9 cellular contexts compared by ENCODE assay signal in genomic region chr1:64960731-64961130, GRCh38. TPM values are rescaled to one million over a fixed set of nuclear protein-coding genes. Genes with fewer than 3 reads are reported as not detected.
DNase-seq lines count a peak whose midpoint lies in the region; ATAC-seq, FAIRE-seq and TF ChIP-seq lines count a peak whose summit lies in the region.
"Had no signal": no experiment of that assay in that cellular context is flagged by ENCODE, and none has a peak within 500 bp of the region (broad histone marks: within the 10 kb centered on the region; RNA-seq: fewer than 3 reads in every experiment).

No MANE protein-coding gene starts in this region.

- 0 out of 22 replicates have a peak overlapping the region, but pooled peaks of 1 of the 11 experiments have one; percentile 6 for H3K27ac ChIP-seq in BLaER1 treated with 17β-estradiol and CSF1 and Interleukin-3, amounts not matched to agents 10 nM and 100 nM
- H3K27ac ChIP-seq in SK-N-SH (ENCODE audit: low read depth in 2 of 2, low read length in 1 of 2) = no peak overlapping the region

- peaks cover 72 to 93% (median 80%) of the 10 kb centered on the region in 10 experiments for H3K4me1 ChIP-seq in BLaER1 treated with 17β-estradiol and CSF1 and Interleukin-3, amounts not matched to agents 10 nM and 100 nM
- H3K4me1 ChIP-seq in SK-N-SH (ENCODE audit: control insufficient read depth in 1 of 2, insufficient read depth in 2 of 2, low read depth in 1 of 2, low read length in 1 of 2) = peaks cover 11 to 17% of the 10 kb centered on the region in 2 experiments; a peak in 3 of 4 replicates

- no peak for FAIRE-seq in H54 (lab: Jason Lieb, UNC)

- no peak overlapping the region for H3K9ac ChIP-seq in BLaER1 treated with 17β-estradiol and CSF1 and Interleukin-3, amounts not matched to agents 10 nM and 100 nM
- H3K9ac ChIP-seq in SK-N-SH = no peak overlapping the region

- no peaks in the 10 kb centered on the region for H3F3A ChIP-seq in SK-N-SH (replicated peaks; ENCODE audit: insufficient read depth)

- H2AFZ ChIP-seq in SK-N-SH (ENCODE audit: low read depth) = no peak overlapping the region

- peaks cover 52 to 100% (median 89%) of the 10 kb centered on the region in 11 experiments for H4K20me1 ChIP-seq in BLaER1 treated with 17β-estradiol and CSF1 and Interleukin-3, amounts not matched to agents 10 nM and 100 nM
- H4K20me1 ChIP-seq in SK-N-SH (ENCODE audit: insufficient read depth) = peaks cover 71% of the 10 kb centered on the region

- no peaks in the 10 kb centered on the region for H3K9me2 ChIP-seq in SK-N-SH

- ATAC-seq in GM19025 (IDR thresholded peaks at IDR 0.05; ENCODE audit: low read depth, unreplicated experiment) (peak; percentile 59), HG02884 (IDR thresholded peaks at IDR 0.05; ENCODE audit: unreplicated experiment) (peak; percentile 46), left lobe of liver (no peak)

- H3K9me3 ChIP-seq in BLaER1 treated with 17β-estradiol and CSF1 and Interleukin-3, amounts not matched to agents 10 nM and 100 nM (replicated peaks in 1 of 11) = no peaks in the 10 kb centered on the region
- H3K9me3 ChIP-seq in SK-N-SH = no peaks in the 10 kb centered on the region

- H3K79me2 ChIP-seq in SK-N-SH (ENCODE audit: insufficient read depth) = peaks cover 98% of the 10 kb centered on the region

- no peak for TF ChIP-seq POLR2A in H54 (IDR thresholded peaks at IDR 0.05; ENCODE audit: low read depth, low read length)

- TF ChIP-seq CTCF in SK-N-SH (IDR thresholded peaks at IDR 0.05) = no peak

- no peak for TF ChIP-seq RAD21 in SK-N-SH (IDR thresholded peaks at IDR 0.05; ENCODE audit: low read length)

- DNase-seq in OCI-M1 (lab: John Stamatoyannopoulos, UW) (peak; percentile 15), left lobe of liver (ENCODE audit: low spot score) (no peak), NCI-H82 (lab: John Stamatoyannopoulos, UW) (no peak), SK-N-SH (no peak), H54 (ENCODE audit: insufficient read length, low spot score) (no peak)
- DNase-seq: stimulated activated CD4-positive, alpha-beta T cell treated with anti-CD3 and anti-CD28 coated beads, Interleukin-1b, Interleukin-23, amount 100 ng/mL, for 48 hours had no signal

- POLR2A ChIA-PET in SK-N-SH (lab: Yijun Ruan, JAX) = no interaction called here

- no peak overlapping the region for H3K4me3 ChIP-seq in BLaER1 treated with 17β-estradiol and CSF1 and Interleukin-3, amounts not matched to agents 10 nM and 100 nM
- no peak overlapping the region for H3K4me3 ChIP-seq in SK-N-SH (ENCODE audit: low read depth in 2 of 2, low read length in 1 of 2)

- no peaks in the 10 kb centered on the region for H3K27me3 ChIP-seq in BLaER1 treated with 17β-estradiol and CSF1 and Interleukin-3, amounts not matched to agents 10 nM and 100 nM
- no peaks in the 10 kb centered on the region for H3K27me3 ChIP-seq in SK-N-SH (ENCODE audit: insufficient read depth)

- TF ChIP-seq EP300 in SK-N-SH (IDR thresholded peaks at IDR 0.05; ENCODE audit: borderline replicate concordance in 1 of 2, low read depth in 1 of 2, low read length in 1 of 2) = no peak

- CTCF ChIA-PET in SK-N-SH (lab: Yijun Ruan, JAX) = no interaction called here

- peak overlapping the region; percentile 23 to 99 (median 90); a peak in 19 of 22 replicates for H3K4me2 ChIP-seq in BLaER1 treated with 17β-estradiol and CSF1 and Interleukin-3, amounts not matched to agents 10 nM and 100 nM
- no peak overlapping the region for H3K4me2 ChIP-seq in SK-N-SH

- H3K36me3 ChIP-seq in BLaER1 treated with 17β-estradiol and CSF1 and Interleukin-3, amounts not matched to agents 10 nM and 100 nM = 0 out of 22 replicates have a peak, but pooled peaks cover 0 to 4% (median 0%) of the 10 kb centered on the region in 11 experiments
- no peaks in the 10 kb centered on the region for H3K36me3 ChIP-seq in SK-N-SH (replicated peaks in 1 of 2; ENCODE audit: control insufficient read depth in 1 of 2, insufficient read depth in 2 of 2, low read length in 1 of 2)

TF ChIP-seq in SK-N-SH, 30 proteins besides CTCF, POLR2A, EP300 and RAD21:
- TF ChIP-seq, protein P1, sequence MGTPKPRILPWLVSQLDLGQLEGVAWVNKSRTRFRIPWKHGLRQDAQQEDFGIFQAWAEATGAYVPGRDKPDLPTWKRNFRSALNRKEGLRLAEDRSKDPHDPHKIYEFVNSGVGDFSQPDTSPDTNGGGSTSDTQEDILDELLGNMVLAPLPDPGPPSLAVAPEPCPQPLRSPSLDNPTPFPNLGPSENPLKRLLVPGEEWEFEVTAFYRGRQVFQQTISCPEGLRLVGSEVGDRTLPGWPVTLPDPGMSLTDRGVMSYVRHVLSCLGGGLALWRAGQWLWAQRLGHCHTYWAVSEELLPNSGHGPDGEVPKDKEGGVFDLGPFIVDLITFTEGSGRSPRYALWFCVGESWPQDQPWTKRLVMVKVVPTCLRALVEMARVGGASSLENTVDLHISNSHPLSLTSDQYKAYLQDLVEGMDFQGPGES (IDR thresholded peaks at IDR 0.05; ENCODE audit: low read depth, low read length) = no peak
- TF ChIP-seq RFX5 (IDR thresholded peaks at IDR 0.05; ENCODE audit: low read length) (no peak), MEF2A (IDR thresholded peaks at IDR 0.05; ENCODE audit: borderline replicate concordance, low read depth) (no peak), TAF1 (IDR thresholded peaks at IDR 0.05; ENCODE audit: borderline replicate concordance, low read depth, low read length) (no peak), NFIC (IDR thresholded peaks at IDR 0.05; ENCODE audit: borderline replicate concordance) (no peak), EZH2phosphoT487 (IDR thresholded peaks at IDR 0.05; ENCODE audit: borderline replicate concordance, low read depth) (no peak), POLR2AphosphoS5 (IDR thresholded peaks at IDR 0.05; ENCODE audit: low read depth, low read length) (no peak), JUND (IDR thresholded peaks at IDR 0.05) (no peak), TCF12 (IDR thresholded peaks at IDR 0.05) (no peak), MXI1 (IDR thresholded peaks at IDR 0.05; ENCODE audit: low read depth, low read length) (no peak), NRF1 (IDR thresholded peaks at IDR 0.05; ENCODE audit: low read depth, low read length) (no peak), YY1 (IDR thresholded peaks at IDR 0.05; ENCODE audit: low read depth) (no peak), GATA2 (CRISPR knock-in tag; IDR thresholded peaks at IDR 0.05) (no peak), SMC3 (IDR thresholded peaks at IDR 0.05; ENCODE audit: low read depth, low read length) (no peak), FOSL2 (IDR thresholded peaks at IDR 0.05; ENCODE audit: borderline replicate concordance, low read depth) (no peak), FOXM1 (IDR thresholded peaks at IDR 0.05; ENCODE audit: low read depth) (no peak)
- TF ChIP-seq, protein P2, sequence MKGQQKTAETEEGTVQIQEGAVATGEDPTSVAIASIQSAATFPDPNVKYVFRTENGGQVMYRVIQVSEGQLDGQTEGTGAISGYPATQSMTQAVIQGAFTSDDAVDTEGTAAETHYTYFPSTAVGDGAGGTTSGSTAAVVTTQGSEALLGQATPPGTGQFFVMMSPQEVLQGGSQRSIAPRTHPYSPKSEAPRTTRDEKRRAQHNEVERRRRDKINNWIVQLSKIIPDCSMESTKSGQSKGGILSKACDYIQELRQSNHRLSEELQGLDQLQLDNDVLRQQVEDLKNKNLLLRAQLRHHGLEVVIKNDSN (IDR thresholded peaks at IDR 0.05; ENCODE audit: borderline replicate concordance, low read depth) = no peak
- TF ChIP-seq, protein P3, sequence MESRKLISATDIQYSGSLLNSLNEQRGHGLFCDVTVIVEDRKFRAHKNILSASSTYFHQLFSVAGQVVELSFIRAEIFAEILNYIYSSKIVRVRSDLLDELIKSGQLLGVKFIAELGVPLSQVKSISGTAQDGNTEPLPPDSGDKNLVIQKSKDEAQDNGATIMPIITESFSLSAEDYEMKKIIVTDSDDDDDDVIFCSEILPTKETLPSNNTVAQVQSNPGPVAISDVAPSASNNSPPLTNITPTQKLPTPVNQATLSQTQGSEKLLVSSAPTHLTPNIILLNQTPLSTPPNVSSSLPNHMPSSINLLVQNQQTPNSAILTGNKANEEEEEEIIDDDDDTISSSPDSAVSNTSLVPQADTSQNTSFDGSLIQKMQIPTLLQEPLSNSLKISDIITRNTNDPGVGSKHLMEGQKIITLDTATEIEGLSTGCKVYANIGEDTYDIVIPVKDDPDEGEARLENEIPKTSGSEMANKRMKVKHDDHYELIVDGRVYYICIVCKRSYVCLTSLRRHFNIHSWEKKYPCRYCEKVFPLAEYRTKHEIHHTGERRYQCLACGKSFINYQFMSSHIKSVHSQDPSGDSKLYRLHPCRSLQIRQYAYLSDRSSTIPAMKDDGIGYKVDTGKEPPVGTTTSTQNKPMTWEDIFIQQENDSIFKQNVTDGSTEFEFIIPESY (IDR thresholded peaks at IDR 0.05; ENCODE audit: borderline replicate concordance, low read depth) = no peak

RNA-seq across cellular contexts. Expression of gene JAK1, which starts 5.6 kb away (rescaled TPM):
- 43.3 TPM for total RNA-seq in left lobe of liver
- polyA plus RNA-seq in SK-N-SH (2012; rRNA removed) = 47.5 and 47.7 TPM in 2 replicates
- 47.6 and 48.4 TPM in 2 replicates for polyA plus RNA-seq in SK-N-SH (2012; cell fraction: cytosol; rRNA removed)
- 48.8 and 63.4 TPM in 2 replicates for polyA plus RNA-seq in SK-N-SH (2012; cell fraction: nucleus; rRNA removed)
